ENCODE assay signal across 22 cellular contexts in the genomic region with DNA sequence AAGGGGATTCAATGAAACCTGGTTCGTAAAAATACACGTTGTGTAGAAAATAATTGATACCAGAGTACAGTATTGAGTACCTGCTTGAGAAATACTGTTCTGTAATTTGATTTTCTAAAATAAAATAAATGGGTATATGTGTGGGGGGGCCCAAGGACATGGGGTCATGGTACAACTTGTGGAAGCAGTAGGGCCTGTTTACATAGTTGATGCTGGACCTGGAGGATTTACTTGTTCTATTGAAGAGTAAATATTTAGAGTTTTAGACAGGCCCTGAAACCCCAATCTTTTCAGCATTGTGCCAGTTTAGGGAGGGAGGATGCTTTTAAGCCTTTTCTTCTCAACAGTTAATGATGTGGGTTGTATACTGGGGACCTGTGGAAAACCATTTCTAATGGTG. TPM values are rescaled to one million over a fixed set of nuclear protein-coding genes. Genes with fewer than 3 reads are reported as not detected.
DNase-seq lines count a peak whose midpoint lies in the region; ATAC-seq and TF ChIP-seq lines count a peak whose summit lies in the region.
"Had no signal": no experiment of that assay in that cellular context is flagged by ENCODE, and none has a peak within 500 bp of the region (broad histone marks: within the 10 kb centered on the region; RNA-seq: fewer than 3 reads in every experiment).

No MANE protein-coding gene starts in this region.

- H3K4me1 Mint-ChIP-seq in endodermal cell (peaks cover 70% of the 10 kb centered on the region), mesothelial cell of epicardium (peaks cover 81% of the 10 kb centered on the region), progenitor cell of endocrine pancreas (ENCODE audit: low read depth) (peaks cover 56% of the 10 kb centered on the region), MCF 10A (ENCODE audit: insufficient read depth, unreplicated experiment) (peaks cover 29% of the 10 kb centered on the region)
- H3K4me1 Mint-ChIP-seq in activated CD8-positive, alpha-beta T cell treated with anti-CD3 and anti-CD28 coated beads for 36 hours (ENCODE audit: low read depth): peaks cover 65% of the 10 kb centered on the region

- WGBS in heart right ventricle, 2 donors: 83 to 87% methylated on average over 2 of the region's 2 CpGs
- WGBS in right cardiac atrium: 86% methylated on average over 2 of the region's 2 CpGs
- WGBS in endodermal cell (ENCODE audit: insufficient coverage in 1 of 2, insufficient read length in 1 of 2), 2 experiments: 96 to 100% methylated on average over 2 of the region's 2 CpGs
- 79 to 87% methylated on average over 2 of the region's 2 CpGs for WGBS in upper lobe of left lung, 2 donors

- TF ChIP-seq EP300 in upper lobe of left lung (IDR thresholded peaks at IDR 0.05): no peak

- POLR2A ChIA-PET in activated CD8-positive, alpha-beta T cell treated with anti-CD3 and anti-CD28 coated beads for 36 hours (lab: Charles Lee): interaction anchor here (1.6 kb wide), 1 partner anchor 10 kb away, joined by 4 read pairs; no protein-coding TSS in a partner anchor
- POLR2A ChIA-PET in MCF 10A (lab: Yijun Ruan, JAX): interaction anchor here (1.2 to 3.3 kb wide), 2 partner anchors 10 to 51 kb away, joined by 3 to 12 read pairs; no protein-coding TSS in a partner anchor

- H3K4me3 ChIP-seq in heart right ventricle (no peak overlapping the region), right cardiac atrium (ENCODE audit: low read length) (no peak overlapping the region), endodermal cell (ENCODE audit: low read length) (peak overlapping the region; percentile 66), upper lobe of left lung (no peak overlapping the region)

- peaks cover 6 to 67% (median 47%) of the 10 kb centered on the region in 9 donors for H3K4me1 ChIP-seq in heart right ventricle
- H3K4me1 ChIP-seq in right cardiac atrium (ENCODE audit: control insufficient read depth, insufficient read depth, low read length): peaks cover 4% of the 10 kb centered on the region
- peaks cover 37% of the 10 kb centered on the region for H3K4me1 ChIP-seq in endodermal cell (ENCODE audit: control insufficient read depth, insufficient read depth, low read length)
- H3K4me1 ChIP-seq in upper lobe of left lung: peaks cover 8 to 19% (median 13%) of the 10 kb centered on the region in 4 donors

- DNase-seq in heart right ventricle: no peak
- no peak for DNase-seq in right cardiac atrium
- no peak for DNase-seq in endodermal cell
- no peak for DNase-seq in mesothelial cell of epicardium (ENCODE audit: low spot score in 2 of 2, unreplicated experiment in 2 of 2)
- no peak for DNase-seq in progenitor cell of endocrine pancreas (ENCODE audit: low spot score, unreplicated experiment)
- no peak for DNase-seq in activated CD8-positive, alpha-beta T cell treated with anti-CD3 and anti-CD28 coated beads for 36 hours
- DNase-seq in MCF 10A (ENCODE audit: unreplicated experiment): no peak
- no peak for DNase-seq in upper lobe of left lung
- DNase-seq: 8988T; CD4-positive, CD25-positive, alpha-beta regulatory T cell; DMS 273 treated with DMSO at 0.1 percent for 48 hours; GOT3; HCEC 1CT; KBM-7; NCI-H1105; NCI-H2029 treated with DMSO at 0.1 percent for 48 hours; NCI-H345; NCI-H524; NCI-H774; NK-92 treated with Interleukin-12 subunit alpha and Interleukin-12 subunit beta, amount 100 ng/mL, for 24 hours; SIG-M5 had no signal

- H3K27me3 Mint-ChIP-seq in endodermal cell (ENCODE audit: insufficient read depth) (no peaks in the 10 kb centered on the region), mesothelial cell of epicardium (ENCODE audit: low read depth) (no peaks in the 10 kb centered on the region), progenitor cell of endocrine pancreas (no peaks in the 10 kb centered on the region), MCF 10A (ENCODE audit: insufficient read depth, unreplicated experiment) (no peaks in the 10 kb centered on the region)
- H3K27me3 Mint-ChIP-seq in activated CD8-positive, alpha-beta T cell treated with anti-CD3 and anti-CD28 coated beads for 36 hours: no peaks in the 10 kb centered on the region

- H3K36me3 ChIP-seq in heart right ventricle: no peaks in the 10 kb centered on the region
- no peaks in the 10 kb centered on the region for H3K36me3 ChIP-seq in endodermal cell (ENCODE audit: control insufficient read depth, insufficient read depth, low read length)
- H3K36me3 ChIP-seq in upper lobe of left lung: no peaks in the 10 kb centered on the region

- H3K9me3 ChIP-seq in heart right ventricle (no peaks in the 10 kb centered on the region), right cardiac atrium (ENCODE audit: control insufficient read depth, low read length) (no peaks in the 10 kb centered on the region), endodermal cell (ENCODE audit: control insufficient read depth, low read length) (no peaks in the 10 kb centered on the region), upper lobe of left lung (no peaks in the 10 kb centered on the region)

- H3K27me3 ChIP-seq in heart right ventricle: no peaks in the 10 kb centered on the region
- no peaks in the 10 kb centered on the region for H3K27me3 ChIP-seq in right cardiac atrium (ENCODE audit: control insufficient read depth, insufficient read depth)
- no peaks in the 10 kb centered on the region for H3K27me3 ChIP-seq in endodermal cell (ENCODE audit: control insufficient read depth, insufficient read depth, low read length, poor library complexity, severe bottlenecking)
- H3K27me3 ChIP-seq in upper lobe of left lung: no peaks in the 10 kb centered on the region

- BruUV-seq in MCF 10A (replicated peaks; lab: Mats Ljungman, UMichigan): no TSS peak

- no peak for TF ChIP-seq POLR2A in upper lobe of left lung (IDR thresholded peaks at IDR 0.05)

- no peak for TF ChIP-seq CTCF in heart right ventricle (IDR thresholded peaks at IDR 0.05)
- no peak for TF ChIP-seq CTCF in endodermal cell (conservative IDR thresholded peaks at IDR 0.05)
- no peak for TF ChIP-seq CTCF in mesothelial cell of epicardium (IDR thresholded peaks at IDR 0.05; ENCODE audit: unreplicated experiment)
- no peak for TF ChIP-seq CTCF in progenitor cell of endocrine pancreas (IDR thresholded peaks at IDR 0.05; ENCODE audit: unreplicated experiment)
- TF ChIP-seq CTCF in activated CD8-positive, alpha-beta T cell treated with anti-CD3 and anti-CD28 coated beads for 36 hours (IDR thresholded peaks at IDR 0.05): no peak
- no peak for TF ChIP-seq CTCF in MCF 10A (IDR thresholded peaks at IDR 0.05; ENCODE audit: unreplicated experiment)
- TF ChIP-seq CTCF in upper lobe of left lung (IDR thresholded peaks at IDR 0.05): no peak

- H3K27ac ChIP-seq in heart right ventricle (peak overlapping the region in 6 of 10 donors; percentile 28 to 57 (median 52)), right cardiac atrium (ENCODE audit: low read length) (no peak overlapping the region), endodermal cell (ENCODE audit: low read depth, low read length) (no peak overlapping the region), upper lobe of left lung (no peak overlapping the region)
- H3K27ac ChIP-seq: RWPE1 had no signal

- no peaks in the 10 kb centered on the region for H3K36me3 Mint-ChIP-seq in endodermal cell (ENCODE audit: low read depth)
- peaks cover 4% of the 10 kb centered on the region for H3K36me3 Mint-ChIP-seq in mesothelial cell of epicardium
- H3K36me3 Mint-ChIP-seq in progenitor cell of endocrine pancreas (ENCODE audit: insufficient read depth): no peaks in the 10 kb centered on the region
- H3K36me3 Mint-ChIP-seq in activated CD8-positive, alpha-beta T cell treated with anti-CD3 and anti-CD28 coated beads for 36 hours (ENCODE audit: low read depth): peaks cover 7% of the 10 kb centered on the region
- no peaks in the 10 kb centered on the region for H3K36me3 Mint-ChIP-seq in MCF 10A (ENCODE audit: insufficient read depth, unreplicated experiment)
- H3K36me3 Mint-ChIP-seq: CD4-positive, CD25-positive, alpha-beta regulatory T cell had no signal

- CTCF ChIA-PET in activated CD8-positive, alpha-beta T cell treated with anti-CD3 and anti-CD28 coated beads for 36 hours (lab: Charles Lee): interaction anchor here (1.3 kb wide), 1 partner anchor 23 kb away, joined by 4 read pairs; no protein-coding TSS in a partner anchor
- CTCF ChIA-PET in MCF 10A (lab: Yijun Ruan, JAX): interaction anchor here (0.7 to 1.6 kb wide), 4 partner anchors 10 to 310 kb away, joined by 3 to 9 read pairs (median 4); no protein-coding TSS in a partner anchor

- H3K9me3 Mint-ChIP-seq in endodermal cell (no peaks in the 10 kb centered on the region), mesothelial cell of epicardium (no peaks in the 10 kb centered on the region), progenitor cell of endocrine pancreas (ENCODE audit: low read depth) (no peaks in the 10 kb centered on the region), MCF 10A (ENCODE audit: unreplicated experiment) (no peaks in the 10 kb centered on the region)
- no peaks in the 10 kb centered on the region for H3K9me3 Mint-ChIP-seq in activated CD8-positive, alpha-beta T cell treated with anti-CD3 and anti-CD28 coated beads for 36 hours
- H3K9me3 Mint-ChIP-seq: CD4-positive, CD25-positive, alpha-beta regulatory T cell had no signal

- intact Hi-C loops in heart right ventricle (cut with DNase I) (loop anchor here in 1 of 10 donors (5.0 kb wide), 1 partner anchor 55 kb away; no protein-coding TSS in a partner anchor), right cardiac atrium (cut with DNase I) (loop anchor here in 1 of 4 donors (10.0 kb wide), 1 partner anchor 57 kb away; no protein-coding TSS in a partner anchor), MCF 10A (cut with micrococcal nuclease) (no loop called here)
- intact Hi-C loops in activated CD8-positive, alpha-beta T cell treated with anti-CD3 and anti-CD28 coated beads for 36 hours (cut with micrococcal nuclease): no loop called here

- no peak overlapping the region for H3K27ac Mint-ChIP-seq in endodermal cell
- peak overlapping the region; percentile 94 for H3K27ac Mint-ChIP-seq in mesothelial cell of epicardium
- peak overlapping the region; percentile 38 for H3K27ac Mint-ChIP-seq in progenitor cell of endocrine pancreas
- no peak overlapping the region for H3K27ac Mint-ChIP-seq in activated CD8-positive, alpha-beta T cell treated with anti-CD3 and anti-CD28 coated beads for 36 hours
- no peak overlapping the region for H3K27ac Mint-ChIP-seq in MCF 10A (ENCODE audit: low read depth, unreplicated experiment)

- ATAC-seq in heart right ventricle (no peak), right cardiac atrium (no peak), upper lobe of left lung (ENCODE audit: low FRiP score in 2 of 2) (no peak)
- ATAC-seq in activated CD8-positive, alpha-beta T cell treated with anti-CD3 and anti-CD28 coated beads for 36 hours: no peak

- peak overlapping the region; percentile 23 for H3K4me3 Mint-ChIP-seq in endodermal cell
- no peak overlapping the region for H3K4me3 Mint-ChIP-seq in mesothelial cell of epicardium
- no peak overlapping the region for H3K4me3 Mint-ChIP-seq in progenitor cell of endocrine pancreas (ENCODE audit: low read depth)
- H3K4me3 Mint-ChIP-seq in activated CD8-positive, alpha-beta T cell treated with anti-CD3 and anti-CD28 coated beads for 36 hours: no peak overlapping the region
- H3K4me3 Mint-ChIP-seq in MCF 10A (ENCODE audit: unreplicated experiment): no peak overlapping the region

- H3K9ac ChIP-seq in endodermal cell (ENCODE audit: extremely low read depth, low read length, poor library complexity, severe bottlenecking): no peak overlapping the region

RNA-seq across cellular contexts. Expression of gene CERS6, which starts 11.7 kb away (rescaled TPM):
- total RNA-seq in heart right ventricle (10 to 100 TPM; 47.4 to 76.3 (median 58.2) TPM), right cardiac atrium (10 to 100 TPM; 47.6 to 71.5 (median 52.5) TPM), endodermal cell (10 to 100 TPM; 41.3 to 52.0 TPM), mesothelial cell of epicardium (66.1 to 67.4 TPM (median 66.5 TPM) in 3 replicates), progenitor cell of endocrine pancreas (32.5 and 34.0 TPM in 2 replicates), MCF 10A (2022) (24.3 and 27.4 TPM in 2 replicates), upper lobe of left lung (10 to 100 TPM in 5 of 6 donors, 1 to 10 TPM in 1; 7.3 to 24.7 (median 16.6) TPM)
- polyA plus RNA-seq in heart right ventricle (10 to 100 TPM; 20.5 to 22.6 TPM), right cardiac atrium (25.6 TPM)
- 31.7 TPM for polyA plus RNA-seq in endodermal cell (2013, experiment 1 of 2)
- 31.6 TPM for polyA plus RNA-seq in endodermal cell (2013, experiment 2 of 2)
- total RNA-seq in activated CD8-positive, alpha-beta T cell treated with anti-CD3 and anti-CD28 coated beads for 36 hours: 10 to 100 TPM; 15.4 to 16.1 TPM

Comparison
In these comparisons a context has a peak if more than half of its experiments do, and no peak if none do; other contexts are left out.
1. H3K27ac ChIP-seq: peak in heart right ventricle (6 of 10); none in right cardiac atrium (single experiment), endodermal cell (single experiment) and upper lobe of left lung (0 of 4).
2. H3K27ac Mint-ChIP-seq: peak in mesothelial cell of epicardium (single experiment) and progenitor cell of endocrine pancreas (single experiment); none in endodermal cell (single experiment), activated CD8-positive, alpha-beta T cell treated with anti-CD3 and anti-CD28 coated beads for 36 hours (single experiment) and MCF 10A (single experiment).